8 cellular contexts compared by ENCODE assay signal in genomic region chr17:38751803-38752118, GRCh38. TPM values are rescaled to one million over a fixed set of nuclear protein-coding genes. Genes with fewer than 3 reads are reported as not detected.
A peak's percentile ranks its signal among the peaks of the same experiment; 100 is the strongest.
DNase-seq lines count a peak whose midpoint lies in the region; ATAC-seq and TF ChIP-seq lines count a peak whose summit lies in the region.

No MANE protein-coding gene starts in this region.

- peak overlapping the region; percentile 96 for H3K4me3 Mint-ChIP-seq in natural killer cell

- intact Hi-C loops in natural killer cell (cut with micrococcal nuclease), result loop anchor here (1.0 to 10.0 kb wide), 6 partner anchors 23 to 401 kb away; partner anchors contain the start of genes CWC25, MLLT6 and PLXDC1

- H3K4me1 Mint-ChIP-seq in natural killer cell, result peaks cover 54 to 55% of the 10 kb centered on the region in 2 donors

- H3K27ac Mint-ChIP-seq in natural killer cell, result peak overlapping the region; percentile 85 to 86

- no peak for TF ChIP-seq CTCF in natural killer cell (IDR thresholded peaks at IDR 0.05)

- peaks cover 27 to 30% of the 10 kb centered on the region in 2 donors for H3K27me3 Mint-ChIP-seq in natural killer cell (ENCODE audit: low read depth in 2 of 2)

- no peaks in the 10 kb centered on the region for H3K9me3 Mint-ChIP-seq in natural killer cell

- peaks cover 7% of the 10 kb centered on the region for H3K36me3 Mint-ChIP-seq in natural killer cell

- DNase-seq in AG08396 (ENCODE audit: low spot score) (peak; percentile 82), Kasumi-1 (lab: John Stamatoyannopoulos, UW) (peak; percentile 60 to 68), RPMI8226 (peak; percentile 84), fibroblast of peridontal ligament (ENCODE audit: extremely low read depth) (peak; percentile 89), natural killer cell (peak; percentile 82)
- DNase-seq in activated T-helper 9 cell treated with anti-CD3 and anti-CD28 coated beads, Interleukin-2, amount 50 U/mL, for 16 hours (ENCODE audit: low read depth), result peak; percentile 73
- DNase-seq in stimulated activated naive CD4-positive, alpha-beta T cell (lab: John Stamatoyannopoulos, UW), result peak; percentile 68 to 96 (median 78)

- peak; percentile 31 for ATAC-seq in GM19395 (IDR thresholded peaks at IDR 0.05; ENCODE audit: unreplicated experiment)
- peak; percentile 45 to 60 (median 50) for ATAC-seq in natural killer cell

RNA-seq across cellular contexts. Expression of gene PSMB3, which starts 0.8 kb away (rescaled TPM):
- 100 to 1,000 TPM; 102 to 129 (median 118) TPM for total RNA-seq in natural killer cell

RNA-seq across cellular contexts. Expression of gene PCGF2, which starts 3.6 kb away (rescaled TPM):
- under 1 TPM in 1 of 3 donors, not detected in 2; 0.12 TPM for total RNA-seq in natural killer cell

RNA-seq across cellular contexts. Expression of gene CISD3, which starts 21.6 kb away (rescaled TPM):
- 10 to 100 TPM; 32.6 to 37.4 (median 33.9) TPM for total RNA-seq in natural killer cell

RNA-seq across cellular contexts. Expression of gene MLLT6, which starts 46.7 kb away (rescaled TPM):
- total RNA-seq in natural killer cell, result 100 to 1,000 TPM; 478 to 578 (median 485) TPM

RNA-seq across cellular contexts. Expression of gene PIP4K2B, which starts 47.6 kb away (rescaled TPM):
- total RNA-seq in natural killer cell, result 10 to 100 TPM; 26.8 to 36.8 (median 36.3) TPM

Comparison
In these comparisons a context has a peak if more than half of its experiments do, and no peak if none do; other contexts are left out.
1. Peak in every context shown above with its lines: DNase-seq and ATAC-seq.